30 cellular contexts compared by ENCODE assay signal in the genomic region with DNA sequence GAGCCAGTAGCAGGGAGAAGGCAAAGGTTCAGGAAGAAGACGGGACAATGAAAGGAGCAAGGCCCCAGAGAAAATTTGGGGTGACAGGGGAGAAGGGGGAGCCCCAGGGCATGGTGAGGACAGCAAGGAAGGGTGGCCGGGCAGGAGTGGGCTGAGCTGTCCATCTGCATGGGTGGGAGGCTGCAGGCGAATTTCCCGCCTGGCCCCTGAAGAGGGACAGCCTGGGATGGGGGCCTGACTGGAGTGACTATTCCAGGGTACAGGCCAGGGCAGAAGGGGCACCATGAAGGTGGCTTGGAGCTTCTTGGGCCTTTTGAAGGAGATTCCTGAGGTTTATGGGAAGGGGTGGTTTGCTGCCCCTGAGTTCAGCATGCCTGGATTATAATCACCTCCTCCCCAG. TPM values are rescaled to one million over a fixed set of nuclear protein-coding genes. Genes with fewer than 3 reads are reported as not detected.
"Had no signal": no experiment of that assay in that cellular context is flagged by ENCODE, and none has a peak within 500 bp of the region (broad histone marks: within the 10 kb centered on the region; RNA-seq: fewer than 3 reads in every experiment).

No MANE protein-coding gene starts in this region.

- H3K9me3 Mint-ChIP-seq: activated naive CD4-positive, alpha-beta T cell treated with anti-CD3 and anti-CD28 coated beads, Interleukin-2, amount 10 ng/mL, durations not matched to agents 7 days and 5 days; activated naive CD8-positive, alpha-beta T cell treated with anti-CD3 and anti-CD28 coated beads for 36 hours; WTC11 had no signal

- H3K36me3 ChIP-seq: brain microvascular endothelial cell, cardiac muscle cell, SJSA1 had no signal

- H3K9me3 ChIP-seq: SJSA1 had no signal

- H3K36me3 Mint-ChIP-seq: activated naive CD4-positive, alpha-beta T cell treated with anti-CD3 and anti-CD28 coated beads, Interleukin-2, amount 10 ng/mL, durations not matched to agents 7 days and 5 days; WTC11 had no signal

- ATAC-seq: activated CD8-positive, alpha-beta T cell treated with anti-CD3 and anti-CD28 coated beads, Interleukin-2, amount 10 ng/mL, durations not matched to agents 7 days and 5 days; Panc1; SK-N-SH treated with all-trans-retinoic acid at 6 μM for 48 hours; WTC11 had no signal

- H3K27ac Mint-ChIP-seq: activated CD8-positive, alpha-beta T cell treated with anti-CD3 and anti-CD28 coated beads, Interleukin-2, amount 10 ng/mL, durations not matched to agents 7 days and 5 days; activated naive CD4-positive, alpha-beta T cell treated with anti-CD3 and anti-CD28 coated beads, Interleukin-2, amount 10 ng/mL, durations not matched to agents 7 days and 5 days; activated naive CD8-positive, alpha-beta T cell treated with anti-CD3 and anti-CD28 coated beads for 36 hours; WTC11 had no signal

- H3K27ac ChIP-seq: brain microvascular endothelial cell, cardiac muscle cell, RWPE1, SJSA1 had no signal

- H3K4me3 Mint-ChIP-seq: activated CD8-positive, alpha-beta T cell treated with anti-CD3 and anti-CD28 coated beads, Interleukin-2, amount 10 ng/mL, durations not matched to agents 7 days and 5 days; activated naive CD4-positive, alpha-beta T cell treated with anti-CD3 and anti-CD28 coated beads, Interleukin-2, amount 10 ng/mL, durations not matched to agents 7 days and 5 days; activated naive CD8-positive, alpha-beta T cell treated with anti-CD3 and anti-CD28 coated beads for 36 hours; WTC11 had no signal

- H3K4me1 ChIP-seq: SJSA1 had no signal

- DNase-seq: activated CD4-positive, alpha-beta T cell treated with anti-CD3 and anti-CD28 coated beads for 48 hours; activated CD4-positive, alpha-beta T cell treated with anti-CD3 and anti-CD28 coated beads, Interleukin-2, amount 50 U/mL, for 4 hours; activated CD4-positive, CD25-positive, alpha-beta regulatory T cell treated with anti-CD3 and anti-CD28 coated beads, Interleukin-2, amount 50 U/mL, for 72 hours; activated CD8-positive, alpha-beta memory T cell treated with anti-CD3 and anti-CD28 coated beads, Interleukin-2, amount 50 U/mL, for 48 hours; activated CD8-positive, alpha-beta T cell treated with anti-CD3 and anti-CD28 coated beads, Interleukin-2, amount 10 ng/mL, durations not matched to agents 7 days and 5 days; activated gamma-delta T cell treated with Interleukin-2 at 50 U/mL for 16 hours; activated naive CD4-positive, alpha-beta T cell treated with anti-CD3 and anti-CD28 coated beads, Interleukin-2, amount 10 ng/mL, durations not matched to agents 7 days and 5 days; activated naive CD8-positive, alpha-beta T cell treated with anti-CD3 and anti-CD28 coated beads for 36 hours; activated T-cell treated with anti-CD3 and anti-CD28 coated beads, Interleukin-2, amount 50 U/mL, for 1 hour; brain microvascular endothelial cell; IMR-90; Kasumi-1; KBM-7; NCI-H1417 treated with DMSO at 0.1 percent for 48 hours; NCI-H1694; NCI-H2107; NCI-H2171 treated with DMSO at 0.1 percent for 48 hours; NCI-H345; NCI-H510A; NCI-H526 treated with DMSO at 0.1 percent for 48 hours; NCI-H82; SHP77; SW 1271 had no signal

- H3K4me3 ChIP-seq: cardiac muscle cell, SJSA1 had no signal

- H3K27me3 ChIP-seq: brain microvascular endothelial cell, cardiac muscle cell, SJSA1 had no signal

RNA-seq across cellular contexts. Expression of a gene that starts 56.2 kb away (rescaled TPM):
- total RNA-seq: activated naive CD8-positive, alpha-beta T cell treated with anti-CD3 and anti-CD28 coated beads for 36 hours; IMR-90; OCI-LY7; SJSA1 had no signal
